ENCODE assay signal across 1 cellular context in the genomic region with DNA sequence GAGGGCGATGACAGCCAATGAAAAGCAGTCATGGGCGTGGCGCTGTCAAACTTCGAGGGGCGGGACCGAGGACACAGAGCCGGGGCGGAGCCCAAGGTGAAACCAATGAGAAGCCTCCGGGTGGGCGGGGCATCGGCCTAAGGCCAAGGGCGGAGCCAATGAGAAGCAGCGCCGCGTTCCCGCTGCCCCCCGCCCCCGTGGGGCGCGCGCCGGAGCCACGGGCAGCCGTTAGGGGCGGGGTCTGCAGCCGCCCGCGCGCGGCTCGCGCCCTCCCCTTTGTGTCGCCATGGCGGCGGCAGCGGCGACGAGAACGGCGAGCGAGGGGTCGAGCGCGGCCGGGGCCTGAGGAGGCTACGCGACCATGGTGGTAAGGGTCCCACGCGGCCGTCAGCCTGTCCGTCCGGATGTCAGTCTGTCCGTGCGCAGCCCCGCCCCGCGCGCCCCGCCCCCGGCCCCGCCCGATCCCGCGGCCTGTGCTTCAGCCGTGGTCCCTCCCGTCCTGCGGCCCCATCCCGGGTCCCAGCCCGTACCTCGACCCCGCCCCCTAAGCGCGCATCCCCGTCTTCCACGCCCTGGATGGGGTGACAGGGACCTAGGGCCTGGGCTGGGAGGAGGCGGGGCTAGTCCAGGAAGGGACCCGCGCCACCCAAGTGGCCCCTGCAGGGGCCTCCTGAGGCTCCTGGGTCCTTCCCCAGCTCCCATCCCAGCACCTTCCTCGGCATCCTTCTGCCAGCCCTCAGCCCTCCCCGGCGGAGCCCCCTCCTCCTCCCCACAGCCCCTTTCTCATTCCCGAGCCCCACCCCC.
TF ChIP-seq lines count a peak whose summit lies in the region.

A gene with protein sequence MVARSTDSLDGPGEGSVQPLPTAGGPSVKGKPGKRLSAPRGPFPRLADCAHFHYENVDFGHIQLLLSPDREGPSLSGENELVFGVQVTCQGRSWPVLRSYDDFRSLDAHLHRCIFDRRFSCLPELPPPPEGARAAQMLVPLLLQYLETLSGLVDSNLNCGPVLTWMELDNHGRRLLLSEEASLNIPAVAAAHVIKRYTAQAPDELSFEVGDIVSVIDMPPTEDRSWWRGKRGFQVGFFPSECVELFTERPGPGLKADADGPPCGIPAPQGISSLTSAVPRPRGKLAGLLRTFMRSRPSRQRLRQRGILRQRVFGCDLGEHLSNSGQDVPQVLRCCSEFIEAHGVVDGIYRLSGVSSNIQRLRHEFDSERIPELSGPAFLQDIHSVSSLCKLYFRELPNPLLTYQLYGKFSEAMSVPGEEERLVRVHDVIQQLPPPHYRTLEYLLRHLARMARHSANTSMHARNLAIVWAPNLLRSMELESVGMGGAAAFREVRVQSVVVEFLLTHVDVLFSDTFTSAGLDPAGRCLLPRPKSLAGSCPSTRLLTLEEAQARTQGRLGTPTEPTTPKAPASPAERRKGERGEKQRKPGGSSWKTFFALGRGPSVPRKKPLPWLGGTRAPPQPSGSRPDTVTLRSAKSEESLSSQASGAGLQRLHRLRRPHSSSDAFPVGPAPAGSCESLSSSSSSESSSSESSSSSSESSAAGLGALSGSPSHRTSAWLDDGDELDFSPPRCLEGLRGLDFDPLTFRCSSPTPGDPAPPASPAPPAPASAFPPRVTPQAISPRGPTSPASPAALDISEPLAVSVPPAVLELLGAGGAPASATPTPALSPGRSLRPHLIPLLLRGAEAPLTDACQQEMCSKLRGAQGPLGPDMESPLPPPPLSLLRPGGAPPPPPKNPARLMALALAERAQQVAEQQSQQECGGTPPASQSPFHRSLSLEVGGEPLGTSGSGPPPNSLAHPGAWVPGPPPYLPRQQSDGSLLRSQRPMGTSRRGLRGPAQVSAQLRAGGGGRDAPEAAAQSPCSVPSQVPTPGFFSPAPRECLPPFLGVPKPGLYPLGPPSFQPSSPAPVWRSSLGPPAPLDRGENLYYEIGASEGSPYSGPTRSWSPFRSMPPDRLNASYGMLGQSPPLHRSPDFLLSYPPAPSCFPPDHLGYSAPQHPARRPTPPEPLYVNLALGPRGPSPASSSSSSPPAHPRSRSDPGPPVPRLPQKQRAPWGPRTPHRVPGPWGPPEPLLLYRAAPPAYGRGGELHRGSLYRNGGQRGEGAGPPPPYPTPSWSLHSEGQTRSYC (plus strand): TSS at position 267 of the 804 bp plus-strand sequence. CDS start 95 bp downstream, at position 362.

TF ChIP-seq in WTC11, 78 proteins besides CTCF, POLR2A, EP300 and RAD21 (continued from another document):
- TF ChIP-seq, protein P1, sequence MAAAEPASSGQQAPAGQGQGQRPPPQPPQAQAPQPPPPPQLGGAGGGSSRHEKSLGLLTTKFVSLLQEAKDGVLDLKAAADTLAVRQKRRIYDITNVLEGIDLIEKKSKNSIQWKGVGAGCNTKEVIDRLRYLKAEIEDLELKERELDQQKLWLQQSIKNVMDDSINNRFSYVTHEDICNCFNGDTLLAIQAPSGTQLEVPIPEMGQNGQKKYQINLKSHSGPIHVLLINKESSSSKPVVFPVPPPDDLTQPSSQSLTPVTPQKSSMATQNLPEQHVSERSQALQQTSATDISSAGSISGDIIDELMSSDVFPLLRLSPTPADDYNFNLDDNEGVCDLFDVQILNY (CRISPR knock-in tag; IDR thresholded peaks at IDR 0.05): peak; percentile 70; the same call in 1 of the 2 replicates
- TF ChIP-seq, protein P2, sequence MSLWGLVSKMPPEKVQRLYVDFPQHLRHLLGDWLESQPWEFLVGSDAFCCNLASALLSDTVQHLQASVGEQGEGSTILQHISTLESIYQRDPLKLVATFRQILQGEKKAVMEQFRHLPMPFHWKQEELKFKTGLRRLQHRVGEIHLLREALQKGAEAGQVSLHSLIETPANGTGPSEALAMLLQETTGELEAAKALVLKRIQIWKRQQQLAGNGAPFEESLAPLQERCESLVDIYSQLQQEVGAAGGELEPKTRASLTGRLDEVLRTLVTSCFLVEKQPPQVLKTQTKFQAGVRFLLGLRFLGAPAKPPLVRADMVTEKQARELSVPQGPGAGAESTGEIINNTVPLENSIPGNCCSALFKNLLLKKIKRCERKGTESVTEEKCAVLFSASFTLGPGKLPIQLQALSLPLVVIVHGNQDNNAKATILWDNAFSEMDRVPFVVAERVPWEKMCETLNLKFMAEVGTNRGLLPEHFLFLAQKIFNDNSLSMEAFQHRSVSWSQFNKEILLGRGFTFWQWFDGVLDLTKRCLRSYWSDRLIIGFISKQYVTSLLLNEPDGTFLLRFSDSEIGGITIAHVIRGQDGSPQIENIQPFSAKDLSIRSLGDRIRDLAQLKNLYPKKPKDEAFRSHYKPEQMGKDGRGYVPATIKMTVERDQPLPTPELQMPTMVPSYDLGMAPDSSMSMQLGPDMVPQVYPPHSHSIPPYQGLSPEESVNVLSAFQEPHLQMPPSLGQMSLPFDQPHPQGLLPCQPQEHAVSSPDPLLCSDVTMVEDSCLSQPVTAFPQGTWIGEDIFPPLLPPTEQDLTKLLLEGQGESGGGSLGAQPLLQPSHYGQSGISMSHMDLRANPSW (CRISPR knock-in tag; conservative IDR thresholded peaks at IDR 0.05; ENCODE audit: low read depth): no peak
- TF ChIP-seq, protein P3, sequence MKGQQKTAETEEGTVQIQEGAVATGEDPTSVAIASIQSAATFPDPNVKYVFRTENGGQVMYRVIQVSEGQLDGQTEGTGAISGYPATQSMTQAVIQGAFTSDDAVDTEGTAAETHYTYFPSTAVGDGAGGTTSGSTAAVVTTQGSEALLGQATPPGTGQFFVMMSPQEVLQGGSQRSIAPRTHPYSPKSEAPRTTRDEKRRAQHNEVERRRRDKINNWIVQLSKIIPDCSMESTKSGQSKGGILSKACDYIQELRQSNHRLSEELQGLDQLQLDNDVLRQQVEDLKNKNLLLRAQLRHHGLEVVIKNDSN (CRISPR knock-in tag; IDR thresholded peaks at IDR 0.05): no peak
- TF ChIP-seq, protein P4, sequence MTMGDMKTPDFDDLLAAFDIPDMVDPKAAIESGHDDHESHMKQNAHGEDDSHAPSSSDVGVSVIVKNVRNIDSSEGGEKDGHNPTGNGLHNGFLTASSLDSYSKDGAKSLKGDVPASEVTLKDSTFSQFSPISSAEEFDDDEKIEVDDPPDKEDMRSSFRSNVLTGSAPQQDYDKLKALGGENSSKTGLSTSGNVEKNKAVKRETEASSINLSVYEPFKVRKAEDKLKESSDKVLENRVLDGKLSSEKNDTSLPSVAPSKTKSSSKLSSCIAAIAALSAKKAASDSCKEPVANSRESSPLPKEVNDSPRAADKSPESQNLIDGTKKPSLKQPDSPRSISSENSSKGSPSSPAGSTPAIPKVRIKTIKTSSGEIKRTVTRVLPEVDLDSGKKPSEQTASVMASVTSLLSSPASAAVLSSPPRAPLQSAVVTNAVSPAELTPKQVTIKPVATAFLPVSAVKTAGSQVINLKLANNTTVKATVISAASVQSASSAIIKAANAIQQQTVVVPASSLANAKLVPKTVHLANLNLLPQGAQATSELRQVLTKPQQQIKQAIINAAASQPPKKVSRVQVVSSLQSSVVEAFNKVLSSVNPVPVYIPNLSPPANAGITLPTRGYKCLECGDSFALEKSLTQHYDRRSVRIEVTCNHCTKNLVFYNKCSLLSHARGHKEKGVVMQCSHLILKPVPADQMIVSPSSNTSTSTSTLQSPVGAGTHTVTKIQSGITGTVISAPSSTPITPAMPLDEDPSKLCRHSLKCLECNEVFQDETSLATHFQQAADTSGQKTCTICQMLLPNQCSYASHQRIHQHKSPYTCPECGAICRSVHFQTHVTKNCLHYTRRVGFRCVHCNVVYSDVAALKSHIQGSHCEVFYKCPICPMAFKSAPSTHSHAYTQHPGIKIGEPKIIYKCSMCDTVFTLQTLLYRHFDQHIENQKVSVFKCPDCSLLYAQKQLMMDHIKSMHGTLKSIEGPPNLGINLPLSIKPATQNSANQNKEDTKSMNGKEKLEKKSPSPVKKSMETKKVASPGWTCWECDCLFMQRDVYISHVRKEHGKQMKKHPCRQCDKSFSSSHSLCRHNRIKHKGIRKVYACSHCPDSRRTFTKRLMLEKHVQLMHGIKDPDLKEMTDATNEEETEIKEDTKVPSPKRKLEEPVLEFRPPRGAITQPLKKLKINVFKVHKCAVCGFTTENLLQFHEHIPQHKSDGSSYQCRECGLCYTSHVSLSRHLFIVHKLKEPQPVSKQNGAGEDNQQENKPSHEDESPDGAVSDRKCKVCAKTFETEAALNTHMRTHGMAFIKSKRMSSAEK (CRISPR knock-in tag; IDR thresholded peaks at IDR 0.05; ENCODE audit: borderline replicate concordance): no peak
- TF ChIP-seq, protein P5, sequence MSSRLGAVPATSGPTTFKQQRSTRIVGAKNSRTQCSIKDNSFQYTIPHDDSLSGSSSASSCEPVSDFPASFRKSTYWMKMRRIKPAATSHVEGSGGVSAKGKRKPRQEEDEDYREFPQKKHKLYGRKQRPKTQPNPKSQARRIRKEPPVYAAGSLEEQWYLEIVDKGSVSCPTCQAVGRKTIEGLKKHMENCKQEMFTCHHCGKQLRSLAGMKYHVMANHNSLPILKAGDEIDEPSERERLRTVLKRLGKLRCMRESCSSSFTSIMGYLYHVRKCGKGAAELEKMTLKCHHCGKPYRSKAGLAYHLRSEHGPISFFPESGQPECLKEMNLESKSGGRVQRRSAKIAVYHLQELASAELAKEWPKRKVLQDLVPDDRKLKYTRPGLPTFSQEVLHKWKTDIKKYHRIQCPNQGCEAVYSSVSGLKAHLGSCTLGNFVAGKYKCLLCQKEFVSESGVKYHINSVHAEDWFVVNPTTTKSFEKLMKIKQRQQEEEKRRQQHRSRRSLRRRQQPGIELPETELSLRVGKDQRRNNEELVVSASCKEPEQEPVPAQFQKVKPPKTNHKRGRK (CRISPR knock-in tag; IDR thresholded peaks at IDR 0.05; ENCODE audit: borderline replicate concordance): no peak
- TF ChIP-seq CREB1 (CRISPR knock-in tag; IDR thresholded peaks at IDR 0.05): no peak
